Comparison of ENCODE assay signal across 8 cellular contexts in genomic region chr1:39104158-39105060, GRCh38.
DNase-seq lines count a peak whose midpoint lies in the region; ATAC-seq, FAIRE-seq and TF ChIP-seq lines count a peak whose summit lies in the region.

No MANE protein-coding gene starts in this region.

- H3K79me2 ChIP-seq in H1 (ENCODE audit: control insufficient read depth in 1 of 2, insufficient read depth in 2 of 2, low read length in 2 of 2), result peaks cover 13 to 55% of the 10 kb centered on the region in 2 experiments

- ATAC-seq in HG03139 (IDR thresholded peaks at IDR 0.05; ENCODE audit: unreplicated experiment), result no peak

- no peaks in the 10 kb centered on the region for H4K20me1 ChIP-seq in H1 (replicated peaks in 1 of 2; ENCODE audit: control insufficient read depth in 1 of 2, insufficient read depth in 2 of 2, low read length in 2 of 2)

- H3K4me3 ChIP-seq in GM08714 (ENCODE audit: low read length), result peak overlapping the region; percentile 83; the same call in 1 of the 2 replicates
- H3K4me3 ChIP-seq in H1 (ENCODE audit: extremely low read depth in 1 of 4, insufficient read depth in 2 of 4, low read depth in 3 of 4, low read length in 4 of 4), result peak overlapping the region; percentile 84 to 94 (median 92)
- H3K4me3 ChIP-seq in mononuclear cell (ENCODE audit: low read length), result peak overlapping the region; percentile 56

- H3K4ac ChIP-seq in H1 (replicated peaks; ENCODE audit: insufficient read length, low read depth, low read length), result peak overlapping the region; percentile 76

- FAIRE-seq in H1 (lab: Jason Lieb, UNC), result no peak

- peak overlapping the region; percentile 79 to 97 for H3K4me2 ChIP-seq in H1 (ENCODE audit: insufficient read depth in 1 of 2, low read depth in 2 of 2, low read length in 2 of 2)

- peak overlapping the region; percentile 88 to 98 (median 92) for H3K9ac ChIP-seq in H1 (replicated peaks in 1 of 4; ENCODE audit: extremely low read depth in 1 of 4, low read depth in 3 of 4, low read length in 3 of 4)

- H3K27me3 ChIP-seq in H1 (replicated peaks in 1 of 4; ENCODE audit: control insufficient read depth in 3 of 4, extremely low read depth in 1 of 4, insufficient read depth in 3 of 4, low read length in 3 of 4) (no peaks in the 10 kb centered on the region), mononuclear cell (ENCODE audit: insufficient read depth, low read length) (peaks cover 4% of the 10 kb centered on the region)

- peak overlapping the region; percentile 94 for H2BK12ac ChIP-seq in H1 (ENCODE audit: low read depth, low read length)

- H3K18ac ChIP-seq in H1 (ENCODE audit: extremely low read depth, low read length), result peak overlapping the region; percentile 84

- POLR2A ChIA-PET in H1 (lab: Charles Lee; ENCODE audit: partially characterized antibody), result interaction anchor here (0.7 to 3.5 kb wide), 13 partner anchors 8 to 161 kb away, joined by 3 to 23 read pairs (median 3); no protein-coding TSS in a partner anchor

- no peaks in the 10 kb centered on the region for H3K36me3 ChIP-seq in H1 (ENCODE audit: control insufficient read depth in 2 of 4, insufficient read depth in 4 of 4, low read length in 3 of 4)

- H2AFZ ChIP-seq in H1 (ENCODE audit: low read length), result no peak overlapping the region

- peak overlapping the region; percentile 96; the same call in 1 of the 2 replicates for H2BK5ac ChIP-seq in H1 (ENCODE audit: low read depth, low read length)

- no peak for TF ChIP-seq EP300 in H1 (IDR thresholded peaks at IDR 0.05; ENCODE audit: borderline replicate concordance in 1 of 2, low read depth in 2 of 2, low read length in 2 of 2)

- no peak for TF ChIP-seq RAD21 in H1 (IDR thresholded peaks at IDR 0.05 in 1 of 2, conservative IDR thresholded peaks at IDR 0.05 in 1 of 2; ENCODE audit: low read depth in 2 of 2, low read length in 2 of 2)

- H2AK5ac ChIP-seq in H1 (ENCODE audit: low read depth, low read length), result peak overlapping the region; percentile 84; the same call in 1 of the 2 replicates

- DNase-seq in NCI-H510A treated with DMSO at 0.1 percent for 48 hours (lab: John Stamatoyannopoulos, UW) (peak; percentile 99), H1 (ENCODE audit: low read depth in 1 of 2, low spot score in 2 of 2) (peak in 1 of 2 experiments; percentile 66), NCI-H774 (lab: John Stamatoyannopoulos, UW) (no peak), NCI-H2081 treated with DMSO at 0.1 percent for 48 hours (lab: John Stamatoyannopoulos, UW) (no peak)
- DNase-seq in activated CD4-positive, alpha-beta T cell treated with anti-CD3 and anti-CD28 coated beads for 48 hours, result no peak

- TF ChIP-seq POLR2A in H1 (IDR thresholded peaks at IDR 0.05; ENCODE audit: control extremely low read depth in 1 of 2, low read depth in 2 of 2, low read length in 2 of 2), result peak in 1 of 2 experiments; percentile 31; a peak in 1 of 3 replicates

- peak overlapping the region; percentile 68; the same call in 1 of the 2 replicates for H2BK20ac ChIP-seq in H1 (ENCODE audit: low read length)

- H4K91ac ChIP-seq in H1 (replicated peaks; ENCODE audit: insufficient read length, low read length), result peak overlapping the region; percentile 94

- H3K14ac ChIP-seq in H1 (ENCODE audit: insufficient read length), result no peak overlapping the region

- peaks cover 23 to 37% (median 25%) of the 10 kb centered on the region in 4 experiments for H3K4me1 ChIP-seq in H1 (replicated peaks in 1 of 4; ENCODE audit: control insufficient read depth in 3 of 4, insufficient read depth in 4 of 4, low read length in 3 of 4)
- peaks cover 47% of the 10 kb centered on the region for H3K4me1 ChIP-seq in mononuclear cell (ENCODE audit: insufficient read depth, low read length)

- H3K56ac ChIP-seq in H1 (replicated peaks; ENCODE audit: insufficient read length, low read depth, low read length), result no peak overlapping the region

- TF ChIP-seq CTCF in H1 (IDR thresholded peaks at IDR 0.05; ENCODE audit: control extremely low read depth in 1 of 3, insufficient read depth in 1 of 3, low read depth in 1 of 3, low read length in 3 of 3), result no peak

- peak overlapping the region; percentile 81; the same call in 1 of the 2 replicates for H4K8ac ChIP-seq in H1 (ENCODE audit: extremely low read depth, insufficient read depth, low read length)

- no peaks in the 10 kb centered on the region for H3K79me1 ChIP-seq in H1 (ENCODE audit: low read depth, low read length)

- peaks cover 16% of the 10 kb centered on the region for H3K23me2 ChIP-seq in H1 (ENCODE audit: low read depth, low read length)

- H3K27ac ChIP-seq in H1 (ENCODE audit: low read depth, low read length), result peak overlapping the region; percentile 46

- H2BK15ac ChIP-seq in H1 (ENCODE audit: low read length), result peak overlapping the region; percentile 84; the same call in 1 of the 2 replicates

- H3K9me3 ChIP-seq in H1 (ENCODE audit: insufficient read depth in 2 of 2, low read depth in 1 of 2, low read length in 1 of 2), result no peaks in the 10 kb centered on the region
- H3K9me3 ChIP-seq in mononuclear cell (ENCODE audit: low read depth, low read length), result no peaks in the 10 kb centered on the region

- H2BK120ac ChIP-seq in H1 (replicated peaks; ENCODE audit: low read depth, low read length), result peak overlapping the region; percentile 74

- peak overlapping the region; percentile 11 for H4K5ac ChIP-seq in H1 (ENCODE audit: insufficient read length, low read depth, low read length)

- no peak overlapping the region for H3K23ac ChIP-seq in H1 (ENCODE audit: insufficient read length)

- WGBS in H1 (ENCODE audit: extremely low coverage in 1 of 2, insufficient coverage in 1 of 2, insufficient read length in 1 of 2, insufficient replicate concordance in 2 of 2, low coverage in 1 of 2, low lambda C conversion rate in 2 of 2, missing lambda C conversion rate in 1 of 2), 2 experiments, result 19% methylated on average over 25 of the region's 25 CpGs; no CpG with 5 or more reads in 1 of the 2 experiments

- CTCF ChIA-PET in H1 (lab: Charles Lee; ENCODE audit: partially characterized antibody), result interaction anchor here (0.7 to 8.3 kb wide), 16 partner anchors 12 to 172 kb away, joined by 3 to 139 read pairs (median 6); no protein-coding TSS in a partner anchor

TF ChIP-seq in H1, 55 proteins besides CTCF, POLR2A, EP300 and RAD21:
- TF ChIP-seq JUN (IDR thresholded peaks at IDR 0.05; ENCODE audit: low read depth, low read length), result no peak
- 0 out of 2 replicates have a peak, but pooled peaks have one; percentile 16 for TF ChIP-seq TAF1 (IDR thresholded peaks at IDR 0.05; ENCODE audit: low read depth, low read length)
- TF ChIP-seq RFX5 (IDR thresholded peaks at IDR 0.05; ENCODE audit: borderline replicate concordance, low read depth, low read length), result no peak
- TF ChIP-seq SIRT6 (IDR thresholded peaks at IDR 0.05; ENCODE audit: low read length), result no peak
- TF ChIP-seq TAF7 (optimal IDR thresholded peaks at IDR 0.05; ENCODE audit: borderline replicate concordance, low read depth, low read length), result peak; percentile 59
- peak; percentile 47 for TF ChIP-seq POLR2AphosphoS5 (IDR thresholded peaks at IDR 0.05; ENCODE audit: low read depth, low read length)
- no peak for TF ChIP-seq POU5F1 (IDR thresholded peaks at IDR 0.05; ENCODE audit: low read depth, low read length)
